Comparison of ENCODE assay signal across 8 cellular contexts in the genomic region with DNA sequence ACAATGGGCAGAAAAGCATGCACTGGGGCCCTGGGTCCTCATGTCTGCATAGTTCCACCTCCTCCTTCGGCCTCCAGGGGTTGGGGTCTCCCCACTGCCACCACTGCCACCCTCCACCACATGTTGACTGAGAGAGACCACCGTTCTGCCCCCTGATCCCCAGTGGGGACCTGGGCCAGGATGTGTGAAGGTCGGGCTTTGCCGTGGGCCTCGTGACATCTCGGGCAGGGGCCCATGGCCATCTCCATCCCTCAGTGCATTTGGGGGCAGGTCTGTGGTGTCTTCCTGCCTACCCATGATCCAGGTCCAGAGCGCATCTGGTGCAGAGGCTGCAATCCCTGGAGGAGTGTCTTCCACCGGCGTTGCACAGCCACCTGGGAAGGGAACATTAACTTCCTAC.
"Had no signal": no experiment of that assay in that cellular context is flagged by ENCODE, and none has a peak within 500 bp of the region (broad histone marks: within the 10 kb centered on the region; RNA-seq: fewer than 3 reads in every experiment).

No MANE protein-coding gene starts in this region.

- ATAC-seq: K562 had no signal

- H2AFZ ChIP-seq: GM23248 had no signal

- DNase-seq: GM23248, GOT3, H9, HCEC 1CT, IMR-90 had no signal

- H3K27ac ChIP-seq: GM23248 had no signal

- H3K9ac ChIP-seq: GM23248 had no signal

- FAIRE-seq: H54, HTR-8/SVneo, K562 had no signal

- H3K4me3 ChIP-seq: GM23248, K562 had no signal
